ENCODE assay signal across 8 cellular contexts in the genomic region with DNA sequence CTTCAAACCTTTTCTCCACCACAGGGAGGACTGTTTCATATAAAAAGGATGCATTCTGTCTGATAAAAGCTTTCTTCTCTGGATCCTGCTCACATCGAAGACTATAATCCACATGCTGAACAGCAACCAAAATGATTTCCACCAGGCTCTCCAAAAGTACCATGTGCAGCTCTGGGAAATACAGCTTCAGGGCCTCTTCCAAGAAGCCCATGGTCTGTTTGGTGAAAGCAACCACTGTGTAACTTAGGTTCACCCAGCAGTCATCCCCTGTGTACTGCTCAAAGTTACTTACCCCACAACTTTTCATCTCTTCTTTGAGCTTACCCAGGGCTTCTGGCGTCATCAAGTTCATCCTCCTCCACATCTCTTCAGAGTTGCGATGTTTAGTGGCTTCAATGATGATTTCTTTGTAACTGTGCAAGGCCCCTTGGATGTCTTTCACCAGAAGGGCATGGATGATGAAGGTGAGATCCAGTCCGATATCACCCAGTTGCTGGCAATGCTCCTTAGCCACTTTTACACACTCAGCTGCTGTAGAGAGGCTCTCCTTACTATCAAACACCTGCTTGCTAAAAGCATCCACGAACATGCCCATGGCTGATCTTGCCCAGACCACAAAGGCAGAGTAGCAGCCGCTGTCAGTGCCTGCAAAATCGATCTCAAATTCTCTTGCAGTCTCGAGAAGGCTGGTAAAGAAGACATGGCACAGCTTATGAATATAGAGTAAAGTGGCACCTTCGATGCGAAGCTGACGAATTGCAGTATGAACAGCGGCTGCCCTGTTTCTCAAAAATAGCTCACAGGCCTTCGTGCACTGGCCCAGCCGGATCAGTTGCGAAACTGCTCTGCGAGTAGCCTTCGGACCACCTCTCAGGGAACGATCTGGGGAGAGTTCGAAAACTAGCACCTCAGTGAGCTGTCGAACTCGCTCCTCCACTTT. TPM values are rescaled to one million over a fixed set of nuclear protein-coding genes. Genes with fewer than 3 reads are reported as not detected.
A peak's percentile ranks its signal among the peaks of the same experiment; 100 is the strongest.
DNase-seq lines count a peak whose midpoint lies in the region; ATAC-seq and TF ChIP-seq lines count a peak whose summit lies in the region.

No MANE protein-coding gene starts in this region.

- DNase-seq in AG04449 (ENCODE audit: low read depth, low spot score) (no peak), brain microvascular endothelial cell (no peak), superior temporal gyrus (ENCODE audit: extremely low spot score) (no peak)
- no peak for DNase-seq in activated CD8-positive, alpha-beta memory T cell treated with anti-CD3 and anti-CD28 coated beads, Interleukin-2, amount 50 U/mL, for 4 hours

- 79% methylated on average over 21 of the region's 21 CpGs for WGBS in HUES64

- CTCF ChIA-PET in AG04449 (lab: Yijun Ruan, JAX), result interaction anchor here (0.6 to 2.6 kb wide), 6 partner anchors 21 to 267 kb away, joined by 3 to 8 read pairs (median 5); no protein-coding TSS in a partner anchor

- H3K4me1 ChIP-seq in HUES64 (ENCODE audit: insufficient read depth, low read length), result peaks cover 31% of the 10 kb centered on the region
- peaks cover 22% of the 10 kb centered on the region for H3K4me1 ChIP-seq in mucosa of stomach (ENCODE audit: control insufficient read depth, insufficient read depth, low read length)

- H3K9me3 ChIP-seq in HUES64 (ENCODE audit: insufficient read depth, low read depth, low read length) (no peaks in the 10 kb centered on the region), mucosa of stomach (ENCODE audit: control insufficient read depth, low read length) (no peaks in the 10 kb centered on the region)

- H3K9ac ChIP-seq in HUES64 (ENCODE audit: low read depth, low read length), result peak overlapping the region; percentile 80; the same call in 1 of the 2 replicates
- H3K9ac ChIP-seq in mucosa of stomach (ENCODE audit: low read length), result peak overlapping the region; percentile 91

- H3K27ac ChIP-seq in HUES64 (ENCODE audit: low read depth, low read length) (no peak overlapping the region), brain microvascular endothelial cell (no peak overlapping the region)

- POLR2A ChIA-PET in AG04449 (lab: Yijun Ruan, JAX), result interaction anchor here (0.6 kb wide), 1 partner anchor 80 kb away, joined by 3 read pairs; no protein-coding TSS in a partner anchor

- TF ChIP-seq CTCF in AG04449 (IDR thresholded peaks at IDR 0.05; ENCODE audit: insufficient read depth, low read length, missing control alignments) (no peak), brain microvascular endothelial cell (IDR thresholded peaks at IDR 0.05; ENCODE audit: low read depth, low read length, missing control alignments) (no peak)

- in situ Hi-C loops in brain microvascular endothelial cell (cut with HindIII; ENCODE audit: low pct_ligation_motif_present, low sequenced_read_pairs), result no loop called here

- H3K27me3 ChIP-seq in HUES64 (ENCODE audit: insufficient read depth, low read length), result no peaks in the 10 kb centered on the region
- H3K27me3 ChIP-seq in brain microvascular endothelial cell (replicated peaks), result no peaks in the 10 kb centered on the region
- no peaks in the 10 kb centered on the region for H3K27me3 ChIP-seq in mucosa of stomach (ENCODE audit: control insufficient read depth, insufficient read depth, low read length)

- H3K4me3 ChIP-seq in AG04449 (ENCODE audit: low read depth, low read length) (peak overlapping the region; percentile 91), HUES64 (ENCODE audit: low read length) (peak overlapping the region; percentile 87), brain microvascular endothelial cell (ENCODE audit: low read depth, low read length) (peak overlapping the region; percentile 85), mucosa of stomach (ENCODE audit: low read length) (peak overlapping the region; percentile 97)

- H3K36me3 ChIP-seq in HUES64 (ENCODE audit: insufficient read depth, low read length) (peaks cover 7% of the 10 kb centered on the region), brain microvascular endothelial cell (replicated peaks) (no peaks in the 10 kb centered on the region), mucosa of stomach (ENCODE audit: control insufficient read depth, insufficient read depth, low read length) (no peaks in the 10 kb centered on the region)

- ATAC-seq in HG03342 (IDR thresholded peaks at IDR 0.05; ENCODE audit: unreplicated experiment) (no peak), HG03135 (IDR thresholded peaks at IDR 0.05; ENCODE audit: unreplicated experiment) (no peak)

RNA-seq across cellular contexts. Expression of gene EXOC8, which starts 1.7 kb away (rescaled TPM):
- 4.1 TPM for polyA plus RNA-seq in HUES64 (2013, experiment 1 of 2)
- polyA plus RNA-seq in HUES64 (2013, experiment 2 of 2), result 4.7 TPM

RNA-seq across cellular contexts. Expression of gene SPRTN, which starts 2.2 kb away (rescaled TPM):
- 7.4 TPM for polyA plus RNA-seq in HUES64 (2013, experiment 1 of 2)
- polyA plus RNA-seq in HUES64 (2013, experiment 2 of 2), result 10.5 TPM
